In the genomic region with DNA sequence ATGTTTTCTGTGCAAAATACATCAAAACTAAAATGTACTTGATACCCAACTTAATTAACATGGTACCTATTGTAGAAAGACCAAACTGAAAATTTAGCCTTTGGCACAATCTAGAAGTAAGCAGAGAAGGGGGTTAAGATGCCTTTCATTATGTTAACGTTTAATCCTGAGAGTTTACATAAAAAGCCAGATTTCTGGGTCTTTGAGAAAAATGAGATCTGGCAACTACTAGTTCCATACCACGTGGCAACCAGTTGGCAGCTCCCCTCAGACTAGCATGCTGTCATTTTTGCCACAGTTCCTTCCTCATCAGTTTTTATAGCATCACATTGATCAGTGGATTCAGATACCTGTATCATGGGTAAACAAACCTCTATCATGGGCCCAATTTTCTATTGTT, we compare ENCODE assay signal across 8 cellular contexts. TPM values are rescaled to one million over a fixed set of nuclear protein-coding genes. Genes with fewer than 3 reads are reported as not detected.
A peak's percentile ranks its signal among the peaks of the same experiment; 100 is the strongest.
DNase-seq lines count a peak whose midpoint lies in the region; ATAC-seq lines count a peak whose summit lies in the region.

No MANE protein-coding gene starts in this region.

- H3K36me3 Mint-ChIP-seq in central memory CD8-positive, alpha-beta T cell (ENCODE audit: insufficient read depth) = peaks cover 18% of the 10 kb centered on the region
- peaks cover 5% of the 10 kb centered on the region for H3K36me3 Mint-ChIP-seq in natural killer cell treated with Interleukin-12 subunit alpha and Interleukin-12 subunit beta and Interleukin-15 and Interleukin-18, amount 100 ng/mL, for 72 hours

- H3K4me3 Mint-ChIP-seq in central memory CD8-positive, alpha-beta T cell = peak overlapping the region; percentile 91
- peak overlapping the region; percentile 97 for H3K4me3 Mint-ChIP-seq in natural killer cell treated with Interleukin-12 subunit alpha and Interleukin-12 subunit beta and Interleukin-15 and Interleukin-18, amount 100 ng/mL, for 72 hours

- ATAC-seq in central memory CD8-positive, alpha-beta T cell (replicated peaks; ENCODE audit: extremely low read depth, poor library complexity, severe bottlenecking) = no peak
- ATAC-seq in natural killer cell treated with Interleukin-12 subunit alpha and Interleukin-12 subunit beta and Interleukin-15 and Interleukin-18, amount 100 ng/mL, for 72 hours = no peak
- no peak for ATAC-seq in HG03520 (IDR thresholded peaks at IDR 0.05; ENCODE audit: unreplicated experiment)

- H3K4me1 Mint-ChIP-seq in central memory CD8-positive, alpha-beta T cell = peaks cover 68% of the 10 kb centered on the region
- H3K4me1 Mint-ChIP-seq in natural killer cell treated with Interleukin-12 subunit alpha and Interleukin-12 subunit beta and Interleukin-15 and Interleukin-18, amount 100 ng/mL, for 72 hours (ENCODE audit: low read depth in 2 of 2) = peaks cover 50 to 64% of the 10 kb centered on the region in 2 donors

- H3K27me3 Mint-ChIP-seq in central memory CD8-positive, alpha-beta T cell = no peaks in the 10 kb centered on the region
- no peaks in the 10 kb centered on the region for H3K27me3 Mint-ChIP-seq in natural killer cell treated with Interleukin-12 subunit alpha and Interleukin-12 subunit beta and Interleukin-15 and Interleukin-18, amount 100 ng/mL, for 72 hours

- DNase-seq in NCI-H2029 (lab: John Stamatoyannopoulos, UW) (peak; percentile 4), NCI-H2029 treated with DMSO at 0.1 percent for 48 hours (lab: John Stamatoyannopoulos, UW) (no peak), NCI-H146 (lab: John Stamatoyannopoulos, UW) (peak; percentile 27), COR-L47 (lab: John Stamatoyannopoulos, UW) (no peak), medulla oblongata (ENCODE audit: extremely low spot score) (no peak)
- DNase-seq in central memory CD8-positive, alpha-beta T cell (ENCODE audit: low spot score in 2 of 2) = no peak
- DNase-seq in natural killer cell treated with Interleukin-12 subunit alpha and Interleukin-12 subunit beta and Interleukin-15 and Interleukin-18, amount 100 ng/mL, for 72 hours (ENCODE audit: low spot score) = no peak

- H3K27ac Mint-ChIP-seq in central memory CD8-positive, alpha-beta T cell (ENCODE audit: low read depth) = peak overlapping the region; percentile 95
- H3K27ac Mint-ChIP-seq in natural killer cell treated with Interleukin-12 subunit alpha and Interleukin-12 subunit beta and Interleukin-15 and Interleukin-18, amount 100 ng/mL, for 72 hours = peak overlapping the region; percentile 90 to 95

- no peaks in the 10 kb centered on the region for H3K9me3 Mint-ChIP-seq in central memory CD8-positive, alpha-beta T cell
- H3K9me3 Mint-ChIP-seq in natural killer cell treated with Interleukin-12 subunit alpha and Interleukin-12 subunit beta and Interleukin-15 and Interleukin-18, amount 100 ng/mL, for 72 hours = no peaks in the 10 kb centered on the region

RNA-seq across cellular contexts. Expression of gene RO60, which starts 1.5 kb away (rescaled TPM):
- 10 to 100 TPM; 60.6 to 74.0 TPM for total RNA-seq in natural killer cell treated with Interleukin-12 subunit alpha and Interleukin-12 subunit beta and Interleukin-15 and Interleukin-18, amount 100 ng/mL, for 72 hours

RNA-seq across cellular contexts. Expression of gene UCHL5, which starts 1.8 kb away (rescaled TPM):
- total RNA-seq in natural killer cell treated with Interleukin-12 subunit alpha and Interleukin-12 subunit beta and Interleukin-15 and Interleukin-18, amount 100 ng/mL, for 72 hours = 10 to 100 TPM; 67.9 to 76.8 TPM

RNA-seq across cellular contexts. Expression of gene GLRX2, which starts 44.3 kb away (rescaled TPM):
- total RNA-seq in natural killer cell treated with Interleukin-12 subunit alpha and Interleukin-12 subunit beta and Interleukin-15 and Interleukin-18, amount 100 ng/mL, for 72 hours = 10 to 100 TPM; 22.9 to 23.6 TPM

Comparison
In these comparisons a context has a peak if more than half of its experiments do, and no peak if none do; other contexts are left out.
1. DNase-seq: peak in NCI-H2029 (single experiment) and NCI-H146 (single experiment); none in NCI-H2029 treated with DMSO at 0.1 percent for 48 hours (single experiment), central memory CD8-positive, alpha-beta T cell (0 of 2), natural killer cell treated with Interleukin-12 subunit alpha and Interleukin-12 subunit beta and Interleukin-15 and Interleukin-18, amount 100 ng/mL, for 72 hours (single experiment), COR-L47 (single experiment) and medulla oblongata (single experiment).